1 cellular context compared by ENCODE assay signal in the genomic region with DNA sequence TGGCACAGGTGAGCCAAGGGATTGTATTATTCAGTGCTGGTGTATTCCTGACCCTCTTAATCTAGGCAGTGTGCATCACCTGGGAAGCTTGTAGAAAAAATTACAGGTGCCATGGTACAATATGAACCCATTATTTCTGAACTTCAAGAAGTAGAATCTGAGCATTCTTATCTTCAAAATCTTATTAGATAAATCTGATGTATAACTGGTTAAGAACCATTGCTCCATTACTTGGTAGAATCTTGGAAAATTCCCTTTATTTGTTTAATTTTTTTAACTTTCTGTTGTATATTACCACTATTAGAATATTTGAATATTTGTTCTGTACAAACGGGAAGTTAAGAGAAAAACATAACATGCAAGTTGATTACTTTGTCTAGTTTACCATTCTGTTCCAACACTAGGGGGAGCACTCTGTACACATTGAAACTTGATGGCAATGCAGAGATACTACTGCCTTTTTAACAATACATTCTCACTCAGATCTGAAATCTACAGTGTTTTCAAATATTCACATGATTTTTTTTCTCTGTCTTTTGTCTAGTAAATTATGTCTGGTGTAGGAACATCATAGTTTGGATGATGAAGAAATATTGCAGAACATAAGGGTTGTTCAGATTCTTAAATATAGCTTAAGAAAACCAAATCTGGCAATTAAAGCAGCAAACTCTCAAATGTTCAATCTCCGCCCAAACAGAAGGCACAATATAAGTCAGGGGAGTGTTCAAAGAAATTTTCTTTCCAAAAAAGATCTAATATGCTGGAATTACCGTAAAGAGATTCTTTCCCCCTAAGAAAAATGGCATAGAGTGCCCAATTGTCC.
TF ChIP-seq lines count a peak whose summit lies in the region.

No MANE protein-coding gene starts in this region.

TF ChIP-seq in SK-N-SH treated with all-trans-retinoic acid at 6 μM for 48 hours, 23 proteins besides CTCF, POLR2A, EP300 and RAD21 (continued from another document):
- TF ChIP-seq TSHZ2 (CRISPR knock-in tag; IDR thresholded peaks at IDR 0.05) (no peak), GLIS3 (CRISPR knock-in tag; IDR thresholded peaks at IDR 0.05) (no peak), ZNF565 (CRISPR knock-in tag; conservative IDR thresholded peaks at IDR 0.05; ENCODE audit: low read depth) (no peak)
